Comparison of ENCODE assay signal across 1 cellular context in the genomic region with DNA sequence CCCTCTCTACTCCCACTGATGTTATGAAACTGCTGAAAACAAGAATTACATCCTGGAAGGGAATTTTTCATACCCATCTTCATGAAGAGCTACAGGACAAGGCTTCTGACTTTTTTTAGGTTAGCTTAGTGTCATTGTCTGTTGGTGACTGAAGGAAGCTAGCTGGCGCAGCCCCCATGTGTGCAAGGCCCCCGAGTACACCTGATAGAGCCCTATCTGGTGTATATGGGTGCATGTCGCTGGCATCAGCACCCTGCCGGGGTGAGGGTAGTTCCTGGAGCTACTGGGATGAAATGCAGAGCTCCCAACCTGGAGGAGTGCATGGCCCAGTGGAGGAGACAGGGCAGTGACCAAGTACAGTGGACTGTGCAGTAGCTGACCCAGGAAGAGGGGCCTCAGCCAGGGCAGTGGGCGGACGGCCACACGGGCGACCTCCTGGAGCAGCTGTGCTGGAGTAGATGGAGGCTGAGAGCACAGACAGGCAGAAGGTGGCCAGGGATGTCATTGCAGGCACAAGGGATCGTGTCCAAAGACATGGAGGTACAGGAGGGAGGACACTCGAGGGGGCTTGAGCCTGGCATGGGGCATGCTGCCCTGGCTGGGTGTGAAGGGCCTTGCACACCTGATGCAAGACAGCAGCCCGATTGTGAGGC.
TF ChIP-seq lines count a peak whose summit lies in the region.

No MANE protein-coding gene starts in this region.

TF ChIP-seq in HepG2, 621 proteins besides CTCF, POLR2A, EP300 and RAD21 (continued from another document):
- TF ChIP-seq PAX8 (CRISPR knock-in tag; IDR thresholded peaks at IDR 0.05; ENCODE audit: borderline replicate concordance), result no peak
- no peak for TF ChIP-seq ZNF121 (CRISPR knock-in tag; IDR thresholded peaks at IDR 0.05)
- no peak for TF ChIP-seq ZNF567 (CRISPR knock-in tag; IDR thresholded peaks at IDR 0.05; ENCODE audit: borderline replicate concordance)
- peak; percentile 46; the same call in 1 of the 2 replicates for TF ChIP-seq RARA (CRISPR knock-in tag; IDR thresholded peaks at IDR 0.05)
- no peak for TF ChIP-seq GFI1 (CRISPR knock-in tag; IDR thresholded peaks at IDR 0.05; ENCODE audit: borderline replicate concordance)
- no peak for TF ChIP-seq PHB2 (IDR thresholded peaks at IDR 0.05; ENCODE audit: partially characterized antibody)
- no peak for TF ChIP-seq ZNF253 (CRISPR knock-in tag; IDR thresholded peaks at IDR 0.05; ENCODE audit: borderline replicate concordance)
- TF ChIP-seq IKZF1 (IDR thresholded peaks at IDR 0.05), result no peak
- TF ChIP-seq, protein P1, sequence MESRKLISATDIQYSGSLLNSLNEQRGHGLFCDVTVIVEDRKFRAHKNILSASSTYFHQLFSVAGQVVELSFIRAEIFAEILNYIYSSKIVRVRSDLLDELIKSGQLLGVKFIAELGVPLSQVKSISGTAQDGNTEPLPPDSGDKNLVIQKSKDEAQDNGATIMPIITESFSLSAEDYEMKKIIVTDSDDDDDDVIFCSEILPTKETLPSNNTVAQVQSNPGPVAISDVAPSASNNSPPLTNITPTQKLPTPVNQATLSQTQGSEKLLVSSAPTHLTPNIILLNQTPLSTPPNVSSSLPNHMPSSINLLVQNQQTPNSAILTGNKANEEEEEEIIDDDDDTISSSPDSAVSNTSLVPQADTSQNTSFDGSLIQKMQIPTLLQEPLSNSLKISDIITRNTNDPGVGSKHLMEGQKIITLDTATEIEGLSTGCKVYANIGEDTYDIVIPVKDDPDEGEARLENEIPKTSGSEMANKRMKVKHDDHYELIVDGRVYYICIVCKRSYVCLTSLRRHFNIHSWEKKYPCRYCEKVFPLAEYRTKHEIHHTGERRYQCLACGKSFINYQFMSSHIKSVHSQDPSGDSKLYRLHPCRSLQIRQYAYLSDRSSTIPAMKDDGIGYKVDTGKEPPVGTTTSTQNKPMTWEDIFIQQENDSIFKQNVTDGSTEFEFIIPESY (CRISPR knock-in tag; IDR thresholded peaks at IDR 0.05), result peak; percentile 72
- peak; percentile 59; the same call in 1 of the 2 replicates for TF ChIP-seq ZBTB38 (CRISPR knock-in tag; IDR thresholded peaks at IDR 0.05)
